Comparison of ENCODE assay signal across 8 cellular contexts in genomic region chr3:140599009-140599408, GRCh38.
"Had no signal": no experiment of that assay in that cellular context is flagged by ENCODE, and none has a peak within 500 bp of the region (broad histone marks: within the 10 kb centered on the region; RNA-seq: fewer than 3 reads in every experiment).

No MANE protein-coding gene starts in this region.

- H3K4me1 ChIP-seq: HAP-1 had no signal

- H3K9me3 ChIP-seq: HAP-1 had no signal

- DNase-seq: GM23248, GOT3, H7, HFFc6 had no signal

- H3K36me3 ChIP-seq: HAP-1 had no signal

- H3K27ac ChIP-seq: GM23248, HL-60 had no signal

- ATAC-seq: HCT116, HepG2 had no signal

- H3K4me3 ChIP-seq: GM23248, HAP-1 had no signal
